11 cellular contexts compared by ENCODE assay signal in the genomic region with DNA sequence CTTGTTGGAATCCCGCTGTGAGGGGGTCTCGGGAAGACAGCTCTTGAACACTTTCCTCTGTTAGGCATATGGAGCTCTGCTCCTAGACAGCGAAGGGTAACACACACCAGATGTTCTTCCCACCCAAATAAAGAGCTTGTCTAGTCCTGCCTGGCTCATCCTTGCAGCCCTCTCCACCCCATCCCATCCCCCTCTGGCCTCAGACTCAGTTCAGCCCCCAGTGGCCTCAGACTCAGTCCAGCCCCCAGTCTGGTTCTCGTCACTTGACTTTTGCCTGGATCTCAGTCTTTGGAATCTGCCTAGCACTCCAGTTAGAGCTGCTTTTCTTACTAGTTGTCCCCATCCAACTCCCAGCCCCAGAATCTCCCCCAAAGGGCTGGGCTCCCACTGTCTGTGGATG.
"Had no signal": no experiment of that assay in that cellular context is flagged by ENCODE, and none has a peak within 500 bp of the region (broad histone marks: within the 10 kb centered on the region; RNA-seq: fewer than 3 reads in every experiment).

No MANE protein-coding gene starts in this region.

- DNase-seq: activated CD4-positive, alpha-beta memory T cell treated with anti-CD3 and anti-CD28 coated beads, Interleukin-2, amount 10 ng/mL, durations not matched to agents 7 days and 5 days; activated naive CD4-positive, alpha-beta T cell treated with anti-CD3 and anti-CD28 coated beads for 36 hours; heart left ventricle; left ventricle myocardium inferior; small intestine; transverse colon had no signal

- FAIRE-seq: colon, frontal cortex, islet of Langerhans, small intestine had no signal

- H3K27ac Mint-ChIP-seq: activated CD4-positive, alpha-beta memory T cell treated with anti-CD3 and anti-CD28 coated beads, Interleukin-2, amount 10 ng/mL, durations not matched to agents 7 days and 5 days; activated naive CD4-positive, alpha-beta T cell treated with anti-CD3 and anti-CD28 coated beads for 36 hours had no signal

- H3K27me3 ChIP-seq: heart left ventricle, right atrium auricular region, transverse colon had no signal

- H3K9me3 ChIP-seq: heart left ventricle, left ventricle myocardium inferior, right atrium auricular region, transverse colon had no signal

- H3K9me3 Mint-ChIP-seq: activated CD4-positive, alpha-beta memory T cell treated with anti-CD3 and anti-CD28 coated beads, Interleukin-2, amount 10 ng/mL, durations not matched to agents 7 days and 5 days; activated naive CD4-positive, alpha-beta T cell treated with anti-CD3 and anti-CD28 coated beads for 36 hours had no signal

- H3K36me3 ChIP-seq: heart left ventricle, left ventricle myocardium inferior, right atrium auricular region, transverse colon had no signal

- H3K4me3 ChIP-seq: heart left ventricle, left ventricle myocardium inferior, right atrium auricular region, transverse colon had no signal

- H3K27me3 Mint-ChIP-seq: activated CD4-positive, alpha-beta memory T cell treated with anti-CD3 and anti-CD28 coated beads, Interleukin-2, amount 10 ng/mL, durations not matched to agents 7 days and 5 days had no signal

- H3K4me1 ChIP-seq: heart left ventricle, left ventricle myocardium inferior, right atrium auricular region, transverse colon had no signal

- ATAC-seq: activated CD4-positive, CD25-positive, alpha-beta regulatory T cell treated with anti-CD3 and anti-CD28 coated beads, Interleukin-2, amount 50 U/mL, for 24 hours; heart left ventricle had no signal

- H3K4me3 Mint-ChIP-seq: activated CD4-positive, alpha-beta memory T cell treated with anti-CD3 and anti-CD28 coated beads, Interleukin-2, amount 10 ng/mL, durations not matched to agents 7 days and 5 days; activated naive CD4-positive, alpha-beta T cell treated with anti-CD3 and anti-CD28 coated beads for 36 hours had no signal

- H3K27ac ChIP-seq: heart left ventricle, left ventricle myocardium inferior, right atrium auricular region, transverse colon had no signal
